Comparison of ENCODE assay signal across 1 cellular context in the genomic region with DNA sequence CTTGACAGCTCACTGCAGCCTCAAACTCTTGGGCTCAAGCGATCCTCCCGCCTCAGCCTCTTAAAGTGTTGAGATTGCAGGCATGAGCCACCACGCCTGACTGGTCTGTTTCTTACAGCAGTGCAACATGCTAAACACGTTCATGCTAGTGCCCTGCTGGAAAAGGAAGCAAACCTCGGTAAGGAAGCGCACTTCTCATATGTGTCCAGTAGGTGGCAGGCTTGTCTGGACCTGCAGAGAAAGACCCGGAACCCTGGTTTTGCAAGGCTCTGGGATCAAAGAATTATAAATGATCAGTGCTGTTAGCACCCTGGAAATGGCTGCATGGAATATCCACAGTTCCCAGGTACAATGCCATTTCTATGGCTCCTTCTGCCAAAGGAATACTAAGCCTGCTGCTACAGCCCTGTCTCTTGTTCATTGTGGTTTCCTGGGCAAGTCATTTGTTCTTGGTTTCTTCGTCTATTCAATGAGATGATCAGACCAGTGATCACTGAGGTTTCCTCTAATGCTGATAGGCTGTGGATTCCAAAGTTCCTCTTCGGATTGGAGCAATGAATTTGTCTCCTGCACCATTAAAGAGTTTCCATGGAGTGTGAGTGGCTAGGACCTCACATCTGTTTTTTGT.
A peak's percentile ranks its signal among the peaks of the same experiment; 100 is the strongest.
TF ChIP-seq lines count a peak whose summit lies in the region.

No MANE protein-coding gene starts in this region.

TF ChIP-seq in IMR-90, 13 proteins besides CTCF, POLR2A, EP300 and RAD21:
- TF ChIP-seq SMC3 (IDR thresholded peaks at IDR 0.05; ENCODE audit: low read depth, low read length) (peak; percentile 49), CHD1 (IDR thresholded peaks at IDR 0.05; ENCODE audit: low read depth, low read length) (no peak)
TF ChIP-seq in IMR-90: peak in this region for 1.
